ENCODE assay signal across 8 cellular contexts in genomic region chr19:9538183-9539058, GRCh38. TPM values are rescaled to one million over a fixed set of nuclear protein-coding genes. Genes with fewer than 3 reads are reported as not detected.
A peak's percentile ranks its signal among the peaks of the same experiment; 100 is the strongest.
DNase-seq lines count a peak whose midpoint lies in the region; ATAC-seq and TF ChIP-seq lines count a peak whose summit lies in the region.

TSS of gene ZNF426 (minus strand) at chr19:9538645. CDS start at chr19:9536232, 2,413 bp downstream.

- H3K4me1 ChIP-seq in transverse colon, result peaks cover 0 to 13% (median 3%) of the 10 kb centered on the region in 4 donors

- H3K27me3 ChIP-seq in transverse colon, result no peaks in the 10 kb centered on the region

- in situ Hi-C loops in transverse colon (cut with MboI; ENCODE audit: low pct_ligation_motif_present in 1 of 4, low pct_unique_long_range_greater_than_20kb in 1 of 4, low sequenced_read_pairs in 3 of 4), result no loop called here

- 3 to 7% methylated on average over 6 to 47 of the region's 49 CpGs for WGBS in transverse colon (ENCODE audit: low coverage in 1 of 2), 2 donors

- H3K27me3 Mint-ChIP-seq in T-helper 17 cell, result no peaks in the 10 kb centered on the region

- H3K27ac ChIP-seq in transverse colon, result peak within 1 kb of the TSS; percentile 80 to 91 (median 87)

- intact Hi-C loops in left cardiac atrium (cut with DNase I), result loop anchor here in 1 of 2 donors (10.0 kb wide), 1 partner anchor 214 kb away; the partner anchor contains the start of gene ZNF559
- intact Hi-C loops in posterior cingulate gyrus (cut with DNase I), result no loop called here
- intact Hi-C loops in transverse colon (cut with DNase I; ENCODE audit: low total_unique reads), result no loop called here

- peak in 1 of 5 experiments; percentile 15 for TF ChIP-seq CTCF in transverse colon (IDR thresholded peaks at IDR 0.05)

- H3K27ac Mint-ChIP-seq in T-helper 17 cell, result peak within 1 kb of the TSS; percentile 93

- ATAC-seq in GM21786 (IDR thresholded peaks at IDR 0.05; ENCODE audit: unreplicated experiment) (peak; percentile 61), T-helper 17 cell (peak; percentile 97), left cardiac atrium (peak; percentile 98)

- DNase-seq in D341Med (ENCODE audit: low spot score), result peak; percentile 93
- peak; percentile 69 for DNase-seq in NCI-H128 (lab: John Stamatoyannopoulos, UW; ENCODE audit: unreplicated experiment)
- DNase-seq in T-helper 17 cell, result peak; percentile 43 to 78 (median 49)
- DNase-seq in amniotic stem cell (lab: John Stamatoyannopoulos, UW), result peak; percentile 72
- DNase-seq in left cardiac atrium, result peak; percentile 91
- DNase-seq in posterior cingulate gyrus, result peak; percentile 74 to 97 (median 84)
- peak; percentile 88 for DNase-seq in transverse colon

- peak within 1 kb of the TSS; percentile 91 for H3K4me3 Mint-ChIP-seq in T-helper 17 cell

- no peak for TF ChIP-seq EP300 in transverse colon (IDR thresholded peaks at IDR 0.05; ENCODE audit: low read depth)

- peak; percentile 30 for TF ChIP-seq POLR2A in transverse colon (IDR thresholded peaks at IDR 0.05)

- H3K36me3 Mint-ChIP-seq in T-helper 17 cell (ENCODE audit: low read depth), result peaks cover 6% of the 10 kb centered on the region

- H3K4me1 Mint-ChIP-seq in T-helper 17 cell, result peaks cover 6% of the 10 kb centered on the region

- H3K4me3 ChIP-seq in transverse colon, result peak within 1 kb of the TSS; percentile 58 to 74 (median 64)

- H3K9me3 ChIP-seq in T-helper 17 cell (ENCODE audit: control insufficient read depth, low read length, poor library complexity, severe bottlenecking) (peaks cover 6% of the 10 kb centered on the region), transverse colon (peaks cover 7 to 25% of the 10 kb centered on the region in 2 donors)

- H3K36me3 ChIP-seq in transverse colon, result peaks cover 0 to 30% (median 13%) of the 10 kb centered on the region in 4 donors

RNA-seq across cellular contexts. Expression of gene ZNF426, which starts in this region (rescaled TPM):
- 10 to 100 TPM in 1 of 2 donors, 1 to 10 TPM in 1; 9.6 to 10.2 TPM for total RNA-seq in T-helper 17 cell
- 10 to 100 TPM; 12.1 to 16.0 TPM for total RNA-seq in left cardiac atrium
- 10 to 100 TPM in 2 of 4 donors, 1 to 10 TPM in 2; 6.5 to 29.9 (median 16.4) TPM for total RNA-seq in transverse colon

Comparison
In these comparisons a context has a peak if more than half of its experiments do, and no peak if none do; other contexts are left out.
1. Peak in every context shown above with its lines: DNase-seq, ATAC-seq, H3K4me3 ChIP-seq and H3K27ac ChIP-seq.